Comparison of ENCODE assay signal across 10 cellular contexts in genomic region chr2:66426250-66427064, GRCh38. TPM values are rescaled to one million over a fixed set of nuclear protein-coding genes. Genes with fewer than 3 reads are reported as not detected.
DNase-seq lines count a peak whose midpoint lies in the region; ATAC-seq and TF ChIP-seq lines count a peak whose summit lies in the region.
"Had no signal": no experiment of that assay in that cellular context is flagged by ENCODE, and none has a peak within 500 bp of the region (broad histone marks: within the 10 kb centered on the region; RNA-seq: fewer than 3 reads in every experiment).

No MANE protein-coding gene starts in this region.

- H2AFZ ChIP-seq in IMR-90 (replicated peaks; ENCODE audit: low read length, poor library complexity): peak overlapping the region; percentile 73

- H2AK5ac ChIP-seq in IMR-90 (ENCODE audit: low read depth, low read length): no peak overlapping the region

- no peaks in the 10 kb centered on the region; the same call in 1 of the 2 replicates for H3K9me1 ChIP-seq in IMR-90 (ENCODE audit: insufficient read depth, low read length)

- H3K4me2 ChIP-seq in IMR-90 (ENCODE audit: low read depth, low read length): peak overlapping the region; percentile 78

- dilution Hi-C loops in IMR-90 (cut with HindIII; ENCODE audit: low sequenced_read_pairs, unreplicated experiment): loop anchor here (25.0 kb wide), 1 partner anchor 786 kb away; no protein-coding TSS in a partner anchor

- BruUV-seq in IMR-90 (replicated peaks; lab: Mats Ljungman, UMichigan): no TSS peak

- no peak overlapping the region for H3K9ac ChIP-seq in IMR-90 (ENCODE audit: low read depth, low read length)
- H3K9ac ChIP-seq in subcutaneous abdominal adipose tissue (ENCODE audit: low read length in 5 of 5): no peak overlapping the region

- intact Hi-C loops in IMR-90 (cut with micrococcal nuclease): loop anchor here (5.0 kb wide), 3 partner anchors 1051 to 1606 kb away; no protein-coding TSS in a partner anchor
- intact Hi-C loops in right lobe of liver (cut with DNase I): no loop called here

- no peak overlapping the region for H3K4ac ChIP-seq in IMR-90 (ENCODE audit: low read depth, low read length)

- no peak overlapping the region for H3K27ac Mint-ChIP-seq in chondrocyte (ENCODE audit: unreplicated experiment)

- H3K9me3 ChIP-seq in IMR-90 (ENCODE audit: control insufficient read depth, insufficient read depth, low read length): no peaks in the 10 kb centered on the region
- H3K9me3 ChIP-seq in right lobe of liver: no peaks in the 10 kb centered on the region
- no peaks in the 10 kb centered on the region for H3K9me3 ChIP-seq in subcutaneous abdominal adipose tissue (ENCODE audit: control insufficient read depth in 5 of 5, low read length in 5 of 5)

- H3K36me3 ChIP-seq in IMR-90 (ENCODE audit: control insufficient read depth, insufficient read depth, low read length) (no peaks in the 10 kb centered on the region), right lobe of liver (no peaks in the 10 kb centered on the region), subcutaneous abdominal adipose tissue (ENCODE audit: control insufficient read depth in 5 of 5, insufficient read depth in 5 of 5, low read length in 5 of 5) (no peaks in the 10 kb centered on the region)

- POLR2A ChIA-PET in IMR-90 (lab: Charles Lee; ENCODE audit: unreplicated experiment): no interaction called here

- H4K91ac ChIP-seq in IMR-90 (ENCODE audit: insufficient read depth, low read depth, low read length): no peak overlapping the region; the same call in 1 of the 2 replicates

- ATAC-seq in IMR-90 (ENCODE audit: low read depth): no peak
- ATAC-seq in right lobe of liver: peak in 2 of 4 donors; percentile 41 to 47
- no peak for ATAC-seq in HG02678 (IDR thresholded peaks at IDR 0.05; ENCODE audit: unreplicated experiment)
- ATAC-seq in HG03354 (IDR thresholded peaks at IDR 0.05; ENCODE audit: poor library complexity, severe bottlenecking, unreplicated experiment): no peak

- no peak overlapping the region for H2BK5ac ChIP-seq in IMR-90 (ENCODE audit: low read depth, low read length, poor library complexity, severe bottlenecking)

- H3K18ac ChIP-seq in IMR-90 (ENCODE audit: low read depth, low read length): no peak overlapping the region

- H4K8ac ChIP-seq in IMR-90 (ENCODE audit: low read depth in 2 of 2, low read length in 2 of 2): no peak overlapping the region

- no peak overlapping the region for H3K14ac ChIP-seq in IMR-90 (replicated peaks; ENCODE audit: low read depth, low read length)

- 32% methylated on average over 17 of the region's 57 CpGs; no CpG with 5 or more reads in 1 of the 2 experiments for WGBS in IMR-90 (ENCODE audit: extremely low coverage in 2 of 2, insufficient read length in 1 of 2), 2 experiments
- 8% methylated on average over 24 of the region's 57 CpGs for WGBS in right lobe of liver (ENCODE audit: insufficient coverage, low coverage, low lambda C conversion rate, missing lambda C conversion rate)

- H2BK15ac ChIP-seq in IMR-90 (ENCODE audit: low read depth, low read length): no peak overlapping the region

- TF ChIP-seq RAD21 in IMR-90 (IDR thresholded peaks at IDR 0.05; ENCODE audit: low read length): no peak

- no peak overlapping the region for H2BK20ac ChIP-seq in IMR-90 (ENCODE audit: low read depth, low read length)

- in situ Hi-C loops in IMR-90 (cut with MboI; ENCODE audit: low sequenced_read_pairs): loop anchor here (25.0 kb wide), 1 partner anchor 1611 kb away; no protein-coding TSS in a partner anchor

- no peak for TF ChIP-seq POLR2A in IMR-90 (IDR thresholded peaks at IDR 0.05; ENCODE audit: low read depth, low read length)
- no peak for TF ChIP-seq POLR2A in right lobe of liver (IDR thresholded peaks at IDR 0.05)

- peak overlapping the region; percentile 65 for H3K4me3 Mint-ChIP-seq in chondrocyte (ENCODE audit: unreplicated experiment)

- no peak overlapping the region for H2BK120ac ChIP-seq in IMR-90 (ENCODE audit: low read depth, low read length)

- H3K9me3 Mint-ChIP-seq in chondrocyte (ENCODE audit: low read depth): no peaks in the 10 kb centered on the region

- H3K79me1 ChIP-seq in IMR-90 (ENCODE audit: low read depth in 1 of 2, low read length in 2 of 2): 0 out of 4 replicates have a peak, but pooled peaks cover 5 to 9% of the 10 kb centered on the region in 2 experiments

- no peak overlapping the region for H3K23ac ChIP-seq in IMR-90 (ENCODE audit: low read depth, low read length)

- H3K36me3 Mint-ChIP-seq in chondrocyte (ENCODE audit: low read depth): no peaks in the 10 kb centered on the region

- H3K4me1 Mint-ChIP-seq in chondrocyte (ENCODE audit: low read depth): peaks cover 22% of the 10 kb centered on the region

- H4K20me1 ChIP-seq in IMR-90 (ENCODE audit: insufficient read depth, low read length): no peaks in the 10 kb centered on the region

- peak overlapping the region; percentile 50 for H3K4me3 ChIP-seq in IMR-90 (ENCODE audit: insufficient read depth, low read depth, low read length)
- H3K4me3 ChIP-seq in right lobe of liver: no peak overlapping the region
- H3K4me3 ChIP-seq in subcutaneous abdominal adipose tissue (ENCODE audit: low read depth in 1 of 5, low read length in 5 of 5): peak overlapping the region in 3 of 5 donors; percentile 50 to 59 (median 58)

- H3K4me1 ChIP-seq in IMR-90 (ENCODE audit: control insufficient read depth, insufficient read depth, low read length) (peaks cover 2% of the 10 kb centered on the region; the same call in 1 of the 2 replicates), right lobe of liver (no peaks in the 10 kb centered on the region), subcutaneous abdominal adipose tissue (ENCODE audit: control insufficient read depth in 5 of 5, insufficient read depth in 5 of 5, low read length in 5 of 5) (peaks cover 0 to 15% (median 13%) of the 10 kb centered on the region in 5 donors)

- H3K27ac ChIP-seq in IMR-90 (ENCODE audit: insufficient read depth, low read length) (no peak overlapping the region), right lobe of liver (no peak overlapping the region), subcutaneous abdominal adipose tissue (ENCODE audit: low read depth, low read length) (no peak overlapping the region)
- H3K27ac ChIP-seq: epithelial cell of prostate had no signal

- no peak overlapping the region for H3K56ac ChIP-seq in IMR-90 (ENCODE audit: extremely low read depth, insufficient read depth, low read length)

- H4K5ac ChIP-seq in IMR-90 (ENCODE audit: low read depth, low read length): no peak overlapping the region

- peaks cover 69% of the 10 kb centered on the region for H3K27me3 Mint-ChIP-seq in chondrocyte (ENCODE audit: low read depth)

- DNase-seq in IMR-90 (no peak), chondrocyte (ENCODE audit: low spot score) (no peak), right lobe of liver (peak in 2 of 3 donors; percentile 21 to 45), KG1 (lab: John Stamatoyannopoulos, UW) (no peak)
- DNase-seq: activated T-cell treated with anti-CD3 and anti-CD28 coated beads, Interleukin-2, amount 50 U/mL, for 48 hours; NCI-H2171 had no signal

- H2AK9ac ChIP-seq in IMR-90 (replicated peaks; ENCODE audit: low read depth, low read length, poor library complexity): no peak overlapping the region

- CTCF ChIA-PET in IMR-90 (lab: Yijun Ruan, JAX): interaction anchor here (0.6 kb wide), 1 partner anchor 638 kb away, joined by 3 read pairs; no protein-coding TSS in a partner anchor

- no peak for TF ChIP-seq CTCF in IMR-90 (conservative IDR thresholded peaks at IDR 0.05; ENCODE audit: low read depth, low read length)
- no peak for TF ChIP-seq CTCF in chondrocyte (IDR thresholded peaks at IDR 0.05)
- TF ChIP-seq CTCF in right lobe of liver (IDR thresholded peaks at IDR 0.05): no peak

- H3K27me3 ChIP-seq in IMR-90 (ENCODE audit: control insufficient read depth, insufficient read depth, low read length): peaks cover 6% of the 10 kb centered on the region; the same call in 1 of the 2 replicates
- H3K27me3 ChIP-seq in right lobe of liver: peaks cover 0 to 31% of the 10 kb centered on the region in 2 donors
- peaks cover 8 to 28% (median 14%) of the 10 kb centered on the region in 5 donors for H3K27me3 ChIP-seq in subcutaneous abdominal adipose tissue (ENCODE audit: control insufficient read depth in 5 of 5, insufficient read depth in 4 of 5, low read length in 5 of 5)

TF ChIP-seq in IMR-90, 13 proteins besides CTCF, POLR2A, EP300 and RAD21 (continues in another document):
- TF ChIP-seq FOS (IDR thresholded peaks at IDR 0.05; ENCODE audit: low read depth, low read length) (no peak), MXI1 (IDR thresholded peaks at IDR 0.05; ENCODE audit: borderline replicate concordance, low read depth, low read length) (no peak), CHD1 (IDR thresholded peaks at IDR 0.05; ENCODE audit: low read depth, low read length) (no peak), MAZ (IDR thresholded peaks at IDR 0.05; ENCODE audit: borderline replicate concordance, low read depth, low read length) (no peak), NFE2L2 (IDR thresholded peaks at IDR 0.05; ENCODE audit: low read depth, low read length) (no peak), RFX5 (IDR thresholded peaks at IDR 0.05; ENCODE audit: low read depth, low read length) (no peak), USF2 (IDR thresholded peaks at IDR 0.05; ENCODE audit: low read depth, low read length) (no peak), MAFK (IDR thresholded peaks at IDR 0.05; ENCODE audit: low read depth, low read length) (no peak), SMC3 (IDR thresholded peaks at IDR 0.05; ENCODE audit: low read depth, low read length) (no peak), BHLHE40 (IDR thresholded peaks at IDR 0.05; ENCODE audit: low read depth, low read length) (no peak), CEBPB (IDR thresholded peaks at IDR 0.05; ENCODE audit: low read depth, low read length) (no peak)

RNA-seq across cellular contexts. Expression of gene MEIS1, which starts 8.5 kb away (rescaled TPM):
- total RNA-seq in IMR-90 (2012; rRNA removed) (157 and 209 TPM in 2 replicates), chondrocyte (1.1 to 18.5 TPM (median 16.9 TPM) in 3 replicates), right lobe of liver (1 to 10 TPM; 3.1 to 8.8 (median 4.2) TPM)
- 51.8 and 54.4 TPM in 2 replicates for polyA plus RNA-seq in IMR-90 (2012; rRNA removed)
- 14.0 and 21.0 TPM in 2 replicates for polyA plus RNA-seq in IMR-90 (2012; cell fraction: cytosol; rRNA removed)
- 81.4 and 209 TPM in 2 replicates for polyA plus RNA-seq in IMR-90 (2012; cell fraction: nucleus; rRNA removed; ENCODE audit: low replicate concordance)

Comparison
In these comparisons a context has a peak if more than half of its experiments do, and no peak if none do; other contexts are left out.
1. DNase-seq: peak in right lobe of liver (2 of 3); none in IMR-90 (single experiment), chondrocyte (single experiment) and KG1 (single experiment).
2. H3K4me3 ChIP-seq: peak in IMR-90 (single experiment) and subcutaneous abdominal adipose tissue (3 of 5); none in right lobe of liver (0 of 3).